In genomic region chr5:169712428-169712827, GRCh38 we compare ENCODE assay signal across 24 cellular contexts.
"Had no signal": no experiment of that assay in that cellular context is flagged by ENCODE, and none has a peak within 500 bp of the region (broad histone marks: within the 10 kb centered on the region; RNA-seq: fewer than 3 reads in every experiment).

No MANE protein-coding gene starts in this region.

- H3K4me1 ChIP-seq: left ventricle myocardium inferior, right atrium auricular region, right lobe of liver, suprapubic skin, tibial artery, upper lobe of right lung had no signal

- H3K4me2 ChIP-seq: hepatocyte had no signal

- H3K9me3 ChIP-seq: left ventricle myocardium inferior, mucosa of descending colon, ovary, right atrium auricular region, right lobe of liver, suprapubic skin, thoracic aorta, tibial artery, upper lobe of right lung had no signal

- H3K27ac Mint-ChIP-seq: natural killer cell treated with Interleukin-12 subunit alpha and Interleukin-12 subunit beta and Interleukin-15 and Interleukin-18, amount 100 ng/mL, for 72 hours; progenitor cell of endocrine pancreas; stimulated activated naive CD8-positive, alpha-beta T cell treated with anti-CD3 and anti-CD28 coated beads, Interleukin-15, Interleukin-2, amounts not matched to agents 100 ng/mL and 50 ng/mL, for 24 hours had no signal

- DNase-seq: islet precursor cell; left ventricle myocardium inferior; midbrain; mucosa of descending colon; naive thymus-derived CD4-positive, alpha-beta T cell; ovary; right lobe of liver; stimulated activated CD4-positive, alpha-beta T cell treated with anti-CD3 and anti-CD28 coated beads, Interleukin-12 subunit alpha, Interleukin-12 subunit beta, amount 100 ng/mL, for 4 hours; stimulated activated CD4-positive, alpha-beta T cell treated with anti-CD3 and anti-CD28 coated beads, Interleukin-15, amount 100 ng/mL, for 24 hours; stimulated activated CD4-positive, alpha-beta T cell treated with anti-CD3 and anti-CD28 coated beads, Interleukin-2, amount 100 ng/mL, for 24 hours; stimulated activated CD4-positive, alpha-beta T cell treated with anti-CD3 and anti-CD28 coated beads, Interleukin-4, amount 100 ng/mL, for 1 hour; stimulated activated naive CD4-positive, alpha-beta T cell; tibial artery; trophoblast cell; upper lobe of right lung had no signal

- ATAC-seq: mucosa of descending colon; naive thymus-derived CD4-positive, alpha-beta T cell; natural killer cell treated with Interleukin-12 subunit alpha and Interleukin-12 subunit beta and Interleukin-15 and Interleukin-18, amount 100 ng/mL, for 72 hours; right lobe of liver; upper lobe of right lung had no signal

- H3K27ac ChIP-seq: hepatocyte, left ventricle myocardium inferior, ovary, right atrium auricular region, right lobe of liver, skin epidermis, suprapubic skin, thoracic aorta, tibial artery, upper lobe of right lung had no signal

- H3K4me3 ChIP-seq: hepatocyte, left ventricle myocardium inferior, lung, mucosa of descending colon, ovary, right atrium auricular region, right lobe of liver, skin epidermis, suprapubic skin, thoracic aorta, tibial artery, upper lobe of right lung had no signal

- H3K27me3 ChIP-seq: hepatocyte, ovary, right atrium auricular region, right lobe of liver, suprapubic skin, tibial artery, upper lobe of right lung had no signal

- H3K79me2 ChIP-seq: hepatocyte had no signal

- H3K4me3 Mint-ChIP-seq: naive thymus-derived CD4-positive, alpha-beta T cell; natural killer cell treated with Interleukin-12 subunit alpha and Interleukin-12 subunit beta and Interleukin-15 and Interleukin-18, amount 100 ng/mL, for 72 hours; stimulated activated naive CD8-positive, alpha-beta T cell treated with anti-CD3 and anti-CD28 coated beads, Interleukin-15, Interleukin-2, amounts not matched to agents 100 ng/mL and 50 ng/mL, for 24 hours had no signal

- H3K9me3 Mint-ChIP-seq: naive thymus-derived CD4-positive, alpha-beta T cell; natural killer cell treated with Interleukin-12 subunit alpha and Interleukin-12 subunit beta and Interleukin-15 and Interleukin-18, amount 100 ng/mL, for 72 hours; stimulated activated naive CD8-positive, alpha-beta T cell treated with anti-CD3 and anti-CD28 coated beads, Interleukin-15, Interleukin-2, amounts not matched to agents 100 ng/mL and 50 ng/mL, for 24 hours had no signal

- H2AFZ ChIP-seq: hepatocyte had no signal

- H3K27me3 Mint-ChIP-seq: naive thymus-derived CD4-positive, alpha-beta T cell; natural killer cell treated with Interleukin-12 subunit alpha and Interleukin-12 subunit beta and Interleukin-15 and Interleukin-18, amount 100 ng/mL, for 72 hours; stimulated activated naive CD8-positive, alpha-beta T cell treated with anti-CD3 and anti-CD28 coated beads, Interleukin-15, Interleukin-2, amounts not matched to agents 100 ng/mL and 50 ng/mL, for 24 hours had no signal

- H3K36me3 ChIP-seq: left ventricle myocardium inferior, ovary, right atrium auricular region, right lobe of liver, thoracic aorta, tibial artery had no signal
